In the genomic region with DNA sequence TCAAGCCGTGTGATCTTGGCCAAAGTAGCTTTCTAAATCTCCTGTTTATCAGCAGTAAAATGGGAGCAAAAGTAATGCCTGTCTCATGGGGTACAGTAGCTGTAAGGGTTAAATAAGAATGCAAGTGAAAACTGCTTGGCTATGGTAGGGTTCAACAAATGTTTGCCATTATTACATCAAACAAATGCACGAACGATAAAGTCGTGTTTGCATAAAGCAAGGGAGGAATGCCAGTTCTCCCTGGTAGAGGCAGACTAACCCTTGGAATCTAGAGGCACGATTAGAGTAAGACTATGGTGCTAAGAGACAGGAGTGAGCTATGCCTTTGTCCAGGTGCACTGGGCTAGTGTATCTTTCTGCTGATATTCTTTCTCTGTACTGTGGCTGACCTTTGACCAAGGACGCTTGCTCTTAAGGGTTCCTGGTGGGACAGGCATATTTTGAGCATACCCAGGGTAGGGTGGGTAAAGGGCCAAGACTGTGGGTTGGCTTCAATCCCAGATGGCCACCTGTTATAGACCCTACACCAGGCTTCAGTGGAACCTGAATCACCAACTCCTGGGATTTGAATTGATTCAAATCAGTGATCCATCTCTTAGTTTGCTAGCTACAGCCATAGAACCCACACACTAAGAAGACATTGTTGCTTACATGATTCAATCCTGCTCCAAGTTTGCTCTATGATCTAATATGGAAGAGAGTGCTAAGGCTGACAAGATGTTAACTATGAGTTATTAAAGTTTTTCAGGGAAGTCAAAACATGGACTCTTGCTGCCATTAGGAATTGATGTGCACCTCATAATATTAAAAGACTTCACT, we compare ENCODE assay signal across 25 cellular contexts.
"Had no signal": no experiment of that assay in that cellular context is flagged by ENCODE, and none has a peak within 500 bp of the region (broad histone marks: within the 10 kb centered on the region; RNA-seq: fewer than 3 reads in every experiment).

No MANE protein-coding gene starts in this region.

- H3K4me1 ChIP-seq: gastroesophageal sphincter, suprapubic skin, upper lobe of right lung had no signal

- H3K9me3 ChIP-seq: suprapubic skin, tibial artery had no signal

- H3K36me3 ChIP-seq: gastroesophageal sphincter, suprapubic skin, tibial artery, upper lobe of right lung, WERI-Rb-1 had no signal

- H3K36me3 Mint-ChIP-seq: activated CD8-positive, alpha-beta memory T cell treated with anti-CD3 and anti-CD28 coated beads, Interleukin-2, amount 10 ng/mL, durations not matched to agents 7 days and 5 days; naive B cell had no signal

- H3K4me3 ChIP-seq: gastroesophageal sphincter, hepatocyte, suprapubic skin, tibial artery, upper lobe of right lung had no signal

- DNase-seq: activated CD4-positive, alpha-beta memory T cell treated with anti-CD3 and anti-CD28 coated beads, Interleukin-2, amount 10 ng/mL, durations not matched to agents 7 days and 5 days; activated CD4-positive, alpha-beta T cell treated with anti-CD3 and anti-CD28 coated beads, Interleukin-2, amount 10 ng/mL, durations not matched to agents 24 days and 14 days; activated CD8-positive, alpha-beta memory T cell treated with anti-CD3 and anti-CD28 coated beads, Interleukin-2, amount 10 ng/mL, durations not matched to agents 7 days and 5 days; activated gamma-delta T cell treated with Interleukin-2 at 50 U/mL for 16 hours; activated naive CD4-positive, alpha-beta T cell treated with anti-CD3 and anti-CD28 coated beads, Interleukin-2, amount 50 U/mL, for 16 hours; amniotic stem cell; caudate nucleus; cortex of kidney; effector memory CD8-positive, alpha-beta T cell; islet precursor cell; left ventricle myocardium superior; mammary epithelial cell; naive B cell; nucleus accumbens; right cardiac atrium; stimulated activated CD4-positive, alpha-beta T cell treated with anti-CD3 and anti-CD28 coated beads, Interleukin-4, amount 100 ng/mL, for 1 hour; T-helper 17 cell; T1000; tibial artery; upper lobe of right lung; WERI-Rb-1 had no signal

- H3K4me3 Mint-ChIP-seq: activated CD4-positive, alpha-beta memory T cell treated with anti-CD3 and anti-CD28 coated beads, Interleukin-2, amount 10 ng/mL, durations not matched to agents 7 days and 5 days; activated CD4-positive, alpha-beta T cell treated with anti-CD3 and anti-CD28 coated beads, Interleukin-2, amount 10 ng/mL, durations not matched to agents 24 days and 14 days; activated CD8-positive, alpha-beta memory T cell treated with anti-CD3 and anti-CD28 coated beads, Interleukin-2, amount 10 ng/mL, durations not matched to agents 7 days and 5 days; effector memory CD8-positive, alpha-beta T cell; naive B cell; neural crest cell; T-helper 17 cell had no signal

- H3K27me3 ChIP-seq: gastroesophageal sphincter, hepatocyte, suprapubic skin, tibial artery, upper lobe of right lung had no signal

- H3K4me1 Mint-ChIP-seq: activated CD4-positive, alpha-beta memory T cell treated with anti-CD3 and anti-CD28 coated beads, Interleukin-2, amount 10 ng/mL, durations not matched to agents 7 days and 5 days; activated CD4-positive, alpha-beta T cell treated with anti-CD3 and anti-CD28 coated beads, Interleukin-2, amount 10 ng/mL, durations not matched to agents 24 days and 14 days; activated CD8-positive, alpha-beta memory T cell treated with anti-CD3 and anti-CD28 coated beads, Interleukin-2, amount 10 ng/mL, durations not matched to agents 7 days and 5 days; naive B cell; neural crest cell had no signal

- ATAC-seq: activated CD8-positive, alpha-beta memory T cell treated with anti-CD3 and anti-CD28 coated beads, Interleukin-2, amount 10 ng/mL, durations not matched to agents 7 days and 5 days; effector memory CD8-positive, alpha-beta T cell; gastroesophageal sphincter; left ventricle myocardium superior; right cardiac atrium; T-helper 17 cell; upper lobe of right lung had no signal

- H3K27ac ChIP-seq: gastroesophageal sphincter, hepatocyte, suprapubic skin, tibial artery, upper lobe of right lung, WERI-Rb-1 had no signal

- H3K27ac Mint-ChIP-seq: activated CD4-positive, alpha-beta memory T cell treated with anti-CD3 and anti-CD28 coated beads, Interleukin-2, amount 10 ng/mL, durations not matched to agents 7 days and 5 days; activated CD4-positive, alpha-beta T cell treated with anti-CD3 and anti-CD28 coated beads, Interleukin-2, amount 10 ng/mL, durations not matched to agents 24 days and 14 days; activated CD8-positive, alpha-beta memory T cell treated with anti-CD3 and anti-CD28 coated beads, Interleukin-2, amount 10 ng/mL, durations not matched to agents 7 days and 5 days; effector memory CD8-positive, alpha-beta T cell; naive B cell; T-helper 17 cell had no signal

- H3K9me3 Mint-ChIP-seq: activated CD4-positive, alpha-beta memory T cell treated with anti-CD3 and anti-CD28 coated beads, Interleukin-2, amount 10 ng/mL, durations not matched to agents 7 days and 5 days; effector memory CD8-positive, alpha-beta T cell; neural crest cell had no signal
